Comparison of ENCODE assay signal across 8 cellular contexts in the genomic region with DNA sequence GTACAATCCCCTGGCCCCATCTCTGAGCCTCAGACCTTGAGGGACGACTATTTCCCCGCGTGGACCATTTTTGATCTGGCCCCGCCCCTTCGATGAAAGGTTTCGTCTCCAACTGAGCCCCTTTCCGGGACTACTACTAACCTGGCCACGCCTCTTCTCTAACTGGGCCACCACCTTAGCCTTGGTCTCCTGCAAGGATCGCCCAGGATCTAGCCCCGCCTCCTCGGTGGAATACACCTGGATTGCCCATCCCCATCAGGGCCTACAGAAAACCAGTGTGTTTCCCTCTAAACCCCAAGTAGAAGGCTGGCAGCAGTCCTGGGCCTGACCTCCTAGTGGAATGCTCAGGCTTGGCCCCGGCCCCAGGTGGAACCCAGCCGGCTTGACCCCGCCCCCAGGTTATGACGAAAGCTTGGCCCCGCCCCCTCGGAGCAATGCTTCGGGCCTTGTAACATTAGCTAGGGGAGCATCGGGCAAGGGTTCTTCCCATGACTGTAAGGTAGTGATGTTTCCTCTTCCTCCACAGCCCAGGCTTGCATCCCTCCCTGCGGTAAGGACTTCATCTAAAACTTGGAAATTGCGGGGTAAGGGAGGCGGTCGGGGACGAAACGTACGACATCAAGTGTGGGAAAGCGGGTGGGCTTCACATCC. TPM values are rescaled to one million over a fixed set of nuclear protein-coding genes. Genes with fewer than 3 reads are reported as not detected.
A peak's percentile ranks its signal among the peaks of the same experiment; 100 is the strongest.
DNase-seq lines count a peak whose midpoint lies in the region; ATAC-seq and TF ChIP-seq lines count a peak whose summit lies in the region.

No MANE protein-coding gene starts in this region.

- no peak overlapping the region for H2AFZ ChIP-seq in mammary epithelial cell (ENCODE audit: low read depth, low read length)

- DNase-seq in CD4-positive, alpha-beta T cell: peak in 5 of 10 experiments; percentile 43 to 54 (median 45)
- peak; percentile 24 for DNase-seq in T follicular helper cell (ENCODE audit: low read depth)
- peak; percentile 63 for DNase-seq in mammary epithelial cell
- peak; percentile 20 to 38 for DNase-seq in stimulated activated CD4-positive, alpha-beta T cell treated with anti-CD3 and anti-CD28 coated beads, Interleukin-12 subunit alpha, Interleukin-12 subunit beta, amount 100 ng/mL, for 24 hours (ENCODE audit: low read depth in 2 of 2)
- DNase-seq in NCI-H1694 treated with DMSO at 0.1 percent for 48 hours (lab: John Stamatoyannopoulos, UW): no peak

- no peaks in the 10 kb centered on the region for H4K20me1 ChIP-seq in mammary epithelial cell (ENCODE audit: insufficient read depth, low read length)

- peaks cover 22% of the 10 kb centered on the region for H3K36me3 Mint-ChIP-seq in CD4-positive, alpha-beta T cell (ENCODE audit: low read depth)

- H3K4me1 ChIP-seq in mammary epithelial cell (ENCODE audit: insufficient read depth, low read length) (peaks cover 23% of the 10 kb centered on the region), iPS-20b (ENCODE audit: insufficient read depth, low read length) (peaks cover 8% of the 10 kb centered on the region; the same call in 1 of the 2 replicates)

- H3K36me3 ChIP-seq in mammary epithelial cell (ENCODE audit: insufficient read depth, low read length): peaks cover 24% of the 10 kb centered on the region
- peaks cover 18% of the 10 kb centered on the region for H3K36me3 ChIP-seq in iPS-20b (ENCODE audit: insufficient read depth, low read depth, low read length)

- peaks cover 42% of the 10 kb centered on the region for H3K4me1 Mint-ChIP-seq in CD4-positive, alpha-beta T cell (ENCODE audit: low read depth)

- H3K27ac ChIP-seq in CD4-positive, alpha-beta T cell (ENCODE audit: low read depth, low read length): no peak overlapping the region
- H3K27ac ChIP-seq in mammary epithelial cell (ENCODE audit: insufficient read depth, low read depth, low read length) (no peak overlapping the region), iPS-20b (ENCODE audit: low read length) (peak overlapping the region; percentile 49)

- no peak overlapping the region for H3K4me2 ChIP-seq in mammary epithelial cell (ENCODE audit: insufficient read depth, low read depth, low read length)

- WGBS in mammary epithelial cell (ENCODE audit: low coverage, missing lambda C conversion rate): 11% methylated on average over 11 of the region's 27 CpGs

- peaks cover 13% of the 10 kb centered on the region for H3K79me2 ChIP-seq in mammary epithelial cell (ENCODE audit: insufficient read depth, low read length)

- H3K9ac ChIP-seq in mammary epithelial cell (ENCODE audit: insufficient read depth, low read length) (no peak overlapping the region), iPS-20b (ENCODE audit: low read depth, low read length) (peak overlapping the region; percentile 47; the same call in 1 of the 2 replicates)

- CTCF ChIA-PET in CD4-positive, alpha-beta T cell (lab: Charles Lee): interaction anchor here (1.5 kb wide), 1 partner anchor 11 kb away, joined by 4 read pairs; no protein-coding TSS in a partner anchor
- CTCF ChIA-PET in mammary epithelial cell (lab: Charles Lee; ENCODE audit: low non-redundant PET): no interaction called here

- no peaks in the 10 kb centered on the region for H3K9me3 ChIP-seq in CD4-positive, alpha-beta T cell (ENCODE audit: control insufficient read depth, low read length)
- H3K9me3 ChIP-seq in mammary epithelial cell (replicated peaks; ENCODE audit: insufficient read depth, low read length) (no peaks in the 10 kb centered on the region), iPS-20b (ENCODE audit: insufficient read depth, low read depth, low read length) (no peaks in the 10 kb centered on the region)

- no peak for ATAC-seq in CD4-positive, alpha-beta T cell (ENCODE audit: poor library complexity)
- ATAC-seq in GM21526 (IDR thresholded peaks at IDR 0.05; ENCODE audit: low FRiP score, unreplicated experiment) (no peak), HG03025 (IDR thresholded peaks at IDR 0.05; ENCODE audit: low FRiP score, unreplicated experiment) (no peak)

- no peaks in the 10 kb centered on the region for H3K27me3 ChIP-seq in CD4-positive, alpha-beta T cell (ENCODE audit: control insufficient read depth, insufficient read depth, low read length)
- no peaks in the 10 kb centered on the region for H3K27me3 ChIP-seq in mammary epithelial cell (ENCODE audit: insufficient read depth, low read length)
- H3K27me3 ChIP-seq in iPS-20b (ENCODE audit: insufficient read depth, low read length): peaks cover 7% of the 10 kb centered on the region; the same call in 1 of the 2 replicates

- H3K27me3 Mint-ChIP-seq in CD4-positive, alpha-beta T cell: no peaks in the 10 kb centered on the region

- no peaks in the 10 kb centered on the region for H3K9me3 Mint-ChIP-seq in CD4-positive, alpha-beta T cell

- H3K4me3 Mint-ChIP-seq in CD4-positive, alpha-beta T cell: peak overlapping the region; percentile 93

- H3K27ac Mint-ChIP-seq in CD4-positive, alpha-beta T cell: peak overlapping the region; percentile 84

- POLR2A ChIA-PET in CD4-positive, alpha-beta T cell (lab: Charles Lee): interaction anchor here (1.3 kb wide), 1 partner anchor 107 kb away, joined by 4 read pairs; no protein-coding TSS in a partner anchor

- H3K4me3 ChIP-seq in mammary epithelial cell (replicated peaks in 1 of 3; ENCODE audit: insufficient read depth in 1 of 3, low read depth in 2 of 3, low read length in 3 of 3) (no peak overlapping the region), iPS-20b (ENCODE audit: low read length) (peak overlapping the region; percentile 82)

- dilution Hi-C loops in mammary epithelial cell (cut with HindIII; ENCODE audit: low sequenced_read_pairs): no loop called here

- no TSS peak for BruUV-seq in mammary epithelial cell (replicated peaks; lab: Mats Ljungman, UMichigan)

- TF ChIP-seq CTCF in CD4-positive, alpha-beta T cell (IDR thresholded peaks at IDR 0.05): no peak
- no peak for TF ChIP-seq CTCF in mammary epithelial cell (conservative IDR thresholded peaks at IDR 0.05 in 1 of 2, IDR thresholded peaks at IDR 0.05 in 1 of 2; ENCODE audit: extremely low read depth in 1 of 2, insufficient read depth in 1 of 2, low read depth in 1 of 2, low read length in 2 of 2)

- in situ Hi-C loops in mammary epithelial cell (cut with MboI; ENCODE audit: low sequenced_read_pairs in 2 of 2): no loop called here

- intact Hi-C loops in CD4-positive, alpha-beta T cell (cut with DNase I, micrococcal nuclease): loop anchor here in 1 of 2 experiments (1.0 to 10.0 kb wide), 6 partner anchors 11 to 597 kb away; partner anchors contain the start of genes CTU1, ZNF175 and ZNF613
- intact Hi-C loops in mammary epithelial cell (cut with micrococcal nuclease): no loop called here

RNA-seq across cellular contexts. Expression of gene SPACA6, which starts 9.1 kb away (rescaled TPM):
- total RNA-seq in CD4-positive, alpha-beta T cell: 1 to 10 TPM; 2.8 to 3.6 TPM
- total RNA-seq in mammary epithelial cell: 10 to 100 TPM in 1 of 2 donors, 1 to 10 TPM in 1; 3.7 to 16.1 TPM
- 5.2 TPM for polyA plus RNA-seq in mammary epithelial cell
- polyA minus RNA-seq in mammary epithelial cell: 1.2 TPM

RNA-seq across cellular contexts. Expression of gene HAS1, which starts 21.6 kb away (rescaled TPM):
- total RNA-seq in CD4-positive, alpha-beta T cell: not detected
- total RNA-seq in mammary epithelial cell: under 1 TPM in 1 of 2 donors, not detected in 1; 0.82 TPM
- 0.05 TPM for polyA plus RNA-seq in mammary epithelial cell
- not detected for polyA minus RNA-seq in mammary epithelial cell

RNA-seq across cellular contexts. Expression of gene FPR1, which starts 49.5 kb away (rescaled TPM):
- 1 to 10 TPM; 1.2 to 1.9 TPM for total RNA-seq in CD4-positive, alpha-beta T cell
- total RNA-seq in mammary epithelial cell: under 1 TPM; under 0.01 to 0.31 TPM
- 1.2 TPM for polyA plus RNA-seq in mammary epithelial cell
- polyA minus RNA-seq in mammary epithelial cell: 19.9 TPM

RNA-seq across cellular contexts. Expression of gene SIGLEC14, which starts 55.6 kb away (rescaled TPM):
- 1 to 10 TPM in 1 of 2 experiments, under 1 TPM in 1; 0.87 to 1.3 TPM for total RNA-seq in CD4-positive, alpha-beta T cell
- not detected for total RNA-seq in mammary epithelial cell
- 0.03 TPM for polyA plus RNA-seq in mammary epithelial cell
- polyA minus RNA-seq in mammary epithelial cell: not detected

RNA-seq across cellular contexts. Expression of gene FPR2, which starts 58.8 kb away (rescaled TPM):
- total RNA-seq in CD4-positive, alpha-beta T cell: not detected
- total RNA-seq in mammary epithelial cell: not detected
- 0.08 TPM for polyA plus RNA-seq in mammary epithelial cell
- not detected for polyA minus RNA-seq in mammary epithelial cell
